Comparison of ENCODE assay signal across 9 cellular contexts in the genomic region with DNA sequence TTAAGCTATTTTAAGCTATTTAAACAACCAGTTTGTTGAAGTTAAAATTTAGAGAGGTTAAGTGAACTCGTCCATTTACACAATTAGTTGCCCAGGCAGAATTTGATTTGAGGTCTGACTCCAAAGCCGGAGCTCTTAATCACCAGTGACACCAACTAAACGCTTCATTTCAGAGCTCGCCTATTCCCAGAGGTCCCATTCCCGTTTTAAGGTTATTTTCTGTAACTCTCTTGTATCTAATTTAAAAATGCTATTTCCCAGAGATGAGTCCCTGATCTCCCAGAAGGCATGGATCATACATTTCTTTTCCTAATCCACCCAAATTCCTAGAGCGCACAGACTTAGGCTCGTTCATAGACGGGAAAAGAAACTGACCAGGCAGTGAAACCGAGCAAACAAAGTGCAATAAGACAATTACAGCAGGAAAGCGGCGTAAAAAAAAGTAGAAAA.
DNase-seq lines count a peak whose midpoint lies in the region; ATAC-seq and FAIRE-seq lines count a peak whose summit lies in the region.
"Had no signal": no experiment of that assay in that cellular context is flagged by ENCODE, and none has a peak within 500 bp of the region (broad histone marks: within the 10 kb centered on the region; RNA-seq: fewer than 3 reads in every experiment).

No MANE protein-coding gene starts in this region.

- peak overlapping the region; percentile 86 for H3K4me3 Mint-ChIP-seq in activated naive CD8-positive, alpha-beta T cell treated with anti-CD3 and anti-CD28 coated beads, Interleukin-2, amount 50 U/mL, for 24 hours
- peak overlapping the region; percentile 84 to 90 for H3K4me3 Mint-ChIP-seq in stimulated activated naive CD8-positive, alpha-beta T cell treated with anti-CD3 and anti-CD28 coated beads, Interleukin-15, amount 100 ng/mL, for 72 hours

- H3K27me3 Mint-ChIP-seq in activated naive CD8-positive, alpha-beta T cell treated with anti-CD3 and anti-CD28 coated beads, Interleukin-2, amount 50 U/mL, for 24 hours = no peaks in the 10 kb centered on the region
- H3K27me3 Mint-ChIP-seq in stimulated activated naive CD8-positive, alpha-beta T cell treated with anti-CD3 and anti-CD28 coated beads, Interleukin-15, amount 100 ng/mL, for 72 hours = peaks cover 4% of the 10 kb centered on the region

- peak; percentile 66 for FAIRE-seq in islet of Langerhans (lab: Jason Lieb, UNC)
- FAIRE-seq: A204.1 had no signal

- H3K4me1 Mint-ChIP-seq in activated naive CD8-positive, alpha-beta T cell treated with anti-CD3 and anti-CD28 coated beads, Interleukin-2, amount 50 U/mL, for 24 hours = peaks cover 79% of the 10 kb centered on the region
- peaks cover 61% of the 10 kb centered on the region for H3K4me1 Mint-ChIP-seq in stimulated activated naive CD8-positive, alpha-beta T cell treated with anti-CD3 and anti-CD28 coated beads, Interleukin-15, amount 100 ng/mL, for 72 hours

- no peak for ATAC-seq in activated naive CD8-positive, alpha-beta T cell treated with anti-CD3 and anti-CD28 coated beads, Interleukin-2, amount 50 U/mL, for 24 hours
- ATAC-seq in stimulated activated naive CD8-positive, alpha-beta T cell treated with anti-CD3 and anti-CD28 coated beads, Interleukin-15, amount 100 ng/mL, for 72 hours = no peak
- ATAC-seq in HG03175 (IDR thresholded peaks at IDR 0.05; ENCODE audit: unreplicated experiment) (no peak), HG02884 (IDR thresholded peaks at IDR 0.05; ENCODE audit: unreplicated experiment) (no peak)

- DNase-seq in DMS53 (lab: John Stamatoyannopoulos, UW) (peak; percentile 54), DMS53 treated with DMSO at 0.1 percent for 48 hours (lab: John Stamatoyannopoulos, UW; ENCODE audit: unreplicated experiment) (no peak), HuH-7.5 (ENCODE audit: low spot score) (no peak)
- DNase-seq in activated naive CD8-positive, alpha-beta T cell treated with anti-CD3 and anti-CD28 coated beads, Interleukin-2, amount 50 U/mL, for 24 hours = no peak
- no peak for DNase-seq in stimulated activated naive CD8-positive, alpha-beta T cell treated with anti-CD3 and anti-CD28 coated beads, Interleukin-15, amount 100 ng/mL, for 72 hours

- H3K27ac Mint-ChIP-seq in activated naive CD8-positive, alpha-beta T cell treated with anti-CD3 and anti-CD28 coated beads, Interleukin-2, amount 50 U/mL, for 24 hours = peak overlapping the region; percentile 98
- peak overlapping the region; percentile 95 to 98 for H3K27ac Mint-ChIP-seq in stimulated activated naive CD8-positive, alpha-beta T cell treated with anti-CD3 and anti-CD28 coated beads, Interleukin-15, amount 100 ng/mL, for 72 hours

- H3K9me3 Mint-ChIP-seq in activated naive CD8-positive, alpha-beta T cell treated with anti-CD3 and anti-CD28 coated beads, Interleukin-2, amount 50 U/mL, for 24 hours = no peaks in the 10 kb centered on the region
- no peaks in the 10 kb centered on the region for H3K9me3 Mint-ChIP-seq in stimulated activated naive CD8-positive, alpha-beta T cell treated with anti-CD3 and anti-CD28 coated beads, Interleukin-15, amount 100 ng/mL, for 72 hours

- peaks cover 2% of the 10 kb centered on the region for H3K36me3 Mint-ChIP-seq in activated naive CD8-positive, alpha-beta T cell treated with anti-CD3 and anti-CD28 coated beads, Interleukin-2, amount 50 U/mL, for 24 hours (ENCODE audit: low read depth)
